10 cellular contexts compared by ENCODE assay signal in the genomic region with DNA sequence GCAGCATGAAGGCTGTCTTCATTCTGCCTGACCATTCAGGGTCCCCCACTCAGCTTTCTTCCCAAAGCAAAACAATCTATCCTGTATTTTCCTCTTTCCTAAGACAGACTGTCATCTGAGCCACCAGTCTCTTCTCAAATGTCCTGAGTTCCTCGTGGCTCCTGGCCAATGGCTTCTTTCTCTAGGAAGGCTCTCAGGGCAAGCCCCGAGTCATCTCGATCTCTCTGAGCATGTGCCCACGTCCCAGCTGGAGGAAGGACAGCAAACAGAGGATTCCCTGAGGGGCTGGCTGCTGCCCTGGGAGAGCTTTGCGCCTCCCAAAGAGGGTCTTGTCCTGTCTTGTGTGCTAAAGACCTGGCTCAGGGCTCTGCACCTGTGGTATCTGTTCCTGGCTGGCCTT. TPM values are rescaled to one million over a fixed set of nuclear protein-coding genes. Genes with fewer than 3 reads are reported as not detected.
DNase-seq lines count a peak whose midpoint lies in the region; ATAC-seq and TF ChIP-seq lines count a peak whose summit lies in the region.
"Had no signal": no experiment of that assay in that cellular context is flagged by ENCODE, and none has a peak within 500 bp of the region (broad histone marks: within the 10 kb centered on the region; RNA-seq: fewer than 3 reads in every experiment).

No MANE protein-coding gene starts in this region.

- H2AFZ ChIP-seq in GM23248 (peak overlapping the region; percentile 59; the same call in 1 of the 2 replicates), OCI-LY3 (ENCODE audit: low read depth, low read length) (no peak overlapping the region)

- H3K36me3 ChIP-seq in GM23248 (ENCODE audit: low read depth) (no peaks in the 10 kb centered on the region), OCI-LY3 (replicated peaks; ENCODE audit: low read depth, low read length) (peaks cover 8% of the 10 kb centered on the region), skeletal muscle satellite cell (ENCODE audit: insufficient read depth, low read length) (no peaks in the 10 kb centered on the region)
- H3K36me3 ChIP-seq: ovary had no signal

- H3K79me2 ChIP-seq in GM23248 (ENCODE audit: insufficient read depth) (no peaks in the 10 kb centered on the region), OCI-LY3 (ENCODE audit: low read length) (no peaks in the 10 kb centered on the region)

- H3K27ac ChIP-seq in GM23248: no peak overlapping the region
- H3K27ac ChIP-seq in OCI-LY3 (ENCODE audit: low read length): peak overlapping the region; percentile 88
- H3K27ac ChIP-seq: ovary had no signal

- in situ Hi-C loops in GM23248 (cut with MboI): no loop called here

- no peaks in the 10 kb centered on the region for H3K9me2 ChIP-seq in GM23248 (ENCODE audit: insufficient read depth)

- H3K4me2 ChIP-seq in GM23248 (ENCODE audit: unreplicated experiment): no peak overlapping the region
- H3K4me2 ChIP-seq in OCI-LY3 (ENCODE audit: low read length): peak overlapping the region; percentile 82
- peak overlapping the region; percentile 42 for H3K4me2 ChIP-seq in skeletal muscle satellite cell (ENCODE audit: low read length)

- no peaks in the 10 kb centered on the region for H3F3A ChIP-seq in GM23248 (ENCODE audit: insufficient read depth)

- WGBS in GM23248 (ENCODE audit: low coverage in 1 of 2, low lambda C conversion rate in 2 of 2, missing lambda C conversion rate in 2 of 2), 2 experiments: 86 to 87% methylated on average over 5 of the region's 5 CpGs

- H3K9me3 ChIP-seq in GM23248 (ENCODE audit: low read depth): no peaks in the 10 kb centered on the region
- no peaks in the 10 kb centered on the region for H3K9me3 ChIP-seq in OCI-LY3 (ENCODE audit: insufficient read depth, low read length)
- no peaks in the 10 kb centered on the region for H3K9me3 ChIP-seq in skeletal muscle satellite cell (replicated peaks; ENCODE audit: low read length)
- H3K9me3 ChIP-seq: ovary had no signal

- peak; percentile 36 for DNase-seq in GM23248
- no peak for DNase-seq in Right ventricle myocardium superior
- DNase-seq in NCI-H1436 (lab: John Stamatoyannopoulos, UW): no peak
- no peak for DNase-seq in NCI-H2107 (lab: John Stamatoyannopoulos, UW)
- DNase-seq in NCI-H510A (lab: John Stamatoyannopoulos, UW): no peak

- no peak for TF ChIP-seq CTCF in OCI-LY3 (IDR thresholded peaks at IDR 0.05; ENCODE audit: low read depth, low read length)

- no peak overlapping the region for H3K4me3 ChIP-seq in GM23248
- H3K4me3 ChIP-seq in OCI-LY3 (ENCODE audit: low read length): peak overlapping the region; percentile 61
- no peak overlapping the region for H3K4me3 ChIP-seq in skeletal muscle satellite cell (ENCODE audit: low read length)
- H3K4me3 ChIP-seq: coronary artery, ovary had no signal

- H3K9ac ChIP-seq in GM23248: no peak overlapping the region
- peak overlapping the region; percentile 69 for H3K9ac ChIP-seq in OCI-LY3 (ENCODE audit: low read length)
- no peak overlapping the region for H3K9ac ChIP-seq in skeletal muscle satellite cell (ENCODE audit: low read depth, low read length)

- peaks cover 24% of the 10 kb centered on the region for H3K4me1 ChIP-seq in GM23248 (ENCODE audit: insufficient read depth)
- peaks cover 51% of the 10 kb centered on the region for H3K4me1 ChIP-seq in OCI-LY3 (ENCODE audit: low read length)
- H3K4me1 ChIP-seq in skeletal muscle satellite cell (ENCODE audit: control insufficient read depth, insufficient read depth, low read length): peaks cover 24% of the 10 kb centered on the region

- no peaks in the 10 kb centered on the region for H3K27me3 ChIP-seq in GM23248 (replicated peaks; ENCODE audit: insufficient read depth)
- no peaks in the 10 kb centered on the region for H3K27me3 ChIP-seq in OCI-LY3 (ENCODE audit: low read depth, low read length)
- H3K27me3 ChIP-seq in skeletal muscle satellite cell (ENCODE audit: control insufficient read depth, insufficient read depth, low read length): no peaks in the 10 kb centered on the region
- H3K27me3 ChIP-seq: ovary had no signal

- intact Hi-C loops in Right ventricle myocardium superior (cut with DNase I): no loop called here

- H4K20me1 ChIP-seq in GM23248 (ENCODE audit: insufficient read depth): no peaks in the 10 kb centered on the region
- no peaks in the 10 kb centered on the region for H4K20me1 ChIP-seq in OCI-LY3 (ENCODE audit: insufficient read depth, low read length)

- ATAC-seq in Right ventricle myocardium superior (ENCODE audit: poor library complexity) (peak; percentile 45), HG03045 (IDR thresholded peaks at IDR 0.05; ENCODE audit: unreplicated experiment) (no peak)

RNA-seq across cellular contexts. Expression of a gene that starts 8.3 kb away (rescaled TPM):
- 2.6 and 5.2 TPM in 2 replicates for total RNA-seq in GM23248 (2014; rRNA removed; shearing (Covaris generic))
- polyA plus RNA-seq in GM23248 (2016; fragmentation: Nextera tagmentation; extraction: Ambion mirVana): 1.2 and 1.7 TPM in 2 replicates
- 3.8 TPM for total RNA-seq in Right ventricle myocardium superior
- 1.1 and 1.8 TPM in 2 replicates for total RNA-seq in skeletal muscle satellite cell (2012; rRNA removed)

RNA-seq across cellular contexts. Expression of a gene that starts 40.0 kb away (rescaled TPM):
- total RNA-seq in GM23248 (2014; rRNA removed; shearing (Covaris generic)): 31.9 and 44.9 TPM in 2 replicates
- polyA plus RNA-seq in GM23248 (2016; fragmentation: Nextera tagmentation; extraction: Ambion mirVana): 30.1 and 32.8 TPM in 2 replicates
- total RNA-seq in Right ventricle myocardium superior: 6.7 TPM
- total RNA-seq in skeletal muscle satellite cell (2012; rRNA removed): 23.8 and 24.8 TPM in 2 replicates
